2 cellular contexts compared by ENCODE assay signal in the genomic region with DNA sequence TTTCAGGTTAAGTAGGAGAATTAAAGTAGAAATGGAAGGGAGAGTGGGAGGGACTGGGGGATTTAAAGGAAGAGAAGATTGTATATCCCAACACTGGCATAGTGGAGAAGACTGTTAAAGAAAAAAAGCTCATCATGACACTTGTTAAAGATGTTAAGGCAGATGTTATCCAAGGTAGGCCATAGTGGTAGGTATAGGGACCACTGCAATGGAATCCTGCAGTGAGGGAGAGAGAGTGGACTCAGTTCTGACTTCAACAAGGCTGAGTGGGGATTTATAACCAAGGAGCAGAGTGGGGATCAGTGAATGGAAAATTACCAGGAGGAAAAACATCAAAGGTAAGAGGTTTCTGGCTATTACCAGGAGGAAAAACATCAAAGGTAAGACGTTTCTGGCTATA.
TF ChIP-seq lines count a peak whose summit lies in the region.

No MANE protein-coding gene starts in this region.

TF ChIP-seq in HepG2, 621 proteins besides CTCF, POLR2A, EP300 and RAD21:
- no peak for TF ChIP-seq ZNF781 (CRISPR knock-in tag; IDR thresholded peaks at IDR 0.05; ENCODE audit: borderline replicate concordance, not compliant biosample characterization)
- no peak for TF ChIP-seq SMAD3 (CRISPR knock-in tag; IDR thresholded peaks at IDR 0.05)
- TF ChIP-seq JUND (CRISPR knock-in tag; IDR thresholded peaks at IDR 0.05): no peak
- TF ChIP-seq, protein P1, sequence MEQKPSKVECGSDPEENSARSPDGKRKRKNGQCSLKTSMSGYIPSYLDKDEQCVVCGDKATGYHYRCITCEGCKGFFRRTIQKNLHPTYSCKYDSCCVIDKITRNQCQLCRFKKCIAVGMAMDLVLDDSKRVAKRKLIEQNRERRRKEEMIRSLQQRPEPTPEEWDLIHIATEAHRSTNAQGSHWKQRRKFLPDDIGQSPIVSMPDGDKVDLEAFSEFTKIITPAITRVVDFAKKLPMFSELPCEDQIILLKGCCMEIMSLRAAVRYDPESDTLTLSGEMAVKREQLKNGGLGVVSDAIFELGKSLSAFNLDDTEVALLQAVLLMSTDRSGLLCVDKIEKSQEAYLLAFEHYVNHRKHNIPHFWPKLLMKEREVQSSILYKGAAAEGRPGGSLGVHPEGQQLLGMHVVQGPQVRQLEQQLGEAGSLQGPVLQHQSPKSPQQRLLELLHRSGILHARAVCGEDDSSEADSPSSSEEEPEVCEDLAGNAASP (CRISPR knock-in tag; IDR thresholded peaks at IDR 0.05; ENCODE audit: borderline replicate concordance): no peak
- no peak for TF ChIP-seq SMARCC2 (IDR thresholded peaks at IDR 0.05)
- no peak for TF ChIP-seq ZEB1 (IDR thresholded peaks at IDR 0.05; ENCODE audit: insufficient replicate concordance, low read depth)
- no peak for TF ChIP-seq ZNF616 (CRISPR knock-in tag; IDR thresholded peaks at IDR 0.05; ENCODE audit: low read depth)
- TF ChIP-seq ZNF530 (CRISPR knock-in tag; IDR thresholded peaks at IDR 0.05; ENCODE audit: low read depth): no peak
- no peak for TF ChIP-seq KAT7 (CRISPR knock-in tag; IDR thresholded peaks at IDR 0.05; ENCODE audit: borderline replicate concordance)
- no peak for TF ChIP-seq RARA (CRISPR knock-in tag; IDR thresholded peaks at IDR 0.05)
- TF ChIP-seq ISX (CRISPR knock-in tag; conservative IDR thresholded peaks at IDR 0.05): no peak
- no peak for TF ChIP-seq FLYWCH1 (CRISPR knock-in tag; IDR thresholded peaks at IDR 0.05)
- no peak for TF ChIP-seq RXRB (CRISPR knock-in tag; IDR thresholded peaks at IDR 0.05; ENCODE audit: borderline replicate concordance)
- TF ChIP-seq U2AF2 (IDR thresholded peaks at IDR 0.05; ENCODE audit: low read depth, low read length): no peak
- TF ChIP-seq, protein P2, sequence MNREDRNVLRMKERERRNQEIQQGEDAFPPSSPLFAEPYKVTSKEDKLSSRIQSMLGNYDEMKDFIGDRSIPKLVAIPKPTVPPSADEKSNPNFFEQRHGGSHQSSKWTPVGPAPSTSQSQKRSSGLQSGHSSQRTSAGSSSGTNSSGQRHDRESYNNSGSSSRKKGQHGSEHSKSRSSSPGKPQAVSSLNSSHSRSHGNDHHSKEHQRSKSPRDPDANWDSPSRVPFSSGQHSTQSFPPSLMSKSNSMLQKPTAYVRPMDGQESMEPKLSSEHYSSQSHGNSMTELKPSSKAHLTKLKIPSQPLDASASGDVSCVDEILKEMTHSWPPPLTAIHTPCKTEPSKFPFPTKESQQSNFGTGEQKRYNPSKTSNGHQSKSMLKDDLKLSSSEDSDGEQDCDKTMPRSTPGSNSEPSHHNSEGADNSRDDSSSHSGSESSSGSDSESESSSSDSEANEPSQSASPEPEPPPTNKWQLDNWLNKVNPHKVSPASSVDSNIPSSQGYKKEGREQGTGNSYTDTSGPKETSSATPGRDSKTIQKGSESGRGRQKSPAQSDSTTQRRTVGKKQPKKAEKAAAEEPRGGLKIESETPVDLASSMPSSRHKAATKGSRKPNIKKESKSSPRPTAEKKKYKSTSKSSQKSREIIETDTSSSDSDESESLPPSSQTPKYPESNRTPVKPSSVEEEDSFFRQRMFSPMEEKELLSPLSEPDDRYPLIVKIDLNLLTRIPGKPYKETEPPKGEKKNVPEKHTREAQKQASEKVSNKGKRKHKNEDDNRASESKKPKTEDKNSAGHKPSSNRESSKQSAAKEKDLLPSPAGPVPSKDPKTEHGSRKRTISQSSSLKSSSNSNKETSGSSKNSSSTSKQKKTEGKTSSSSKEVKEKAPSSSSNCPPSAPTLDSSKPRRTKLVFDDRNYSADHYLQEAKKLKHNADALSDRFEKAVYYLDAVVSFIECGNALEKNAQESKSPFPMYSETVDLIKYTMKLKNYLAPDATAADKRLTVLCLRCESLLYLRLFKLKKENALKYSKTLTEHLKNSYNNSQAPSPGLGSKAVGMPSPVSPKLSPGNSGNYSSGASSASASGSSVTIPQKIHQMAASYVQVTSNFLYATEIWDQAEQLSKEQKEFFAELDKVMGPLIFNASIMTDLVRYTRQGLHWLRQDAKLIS (CRISPR knock-in tag; IDR thresholded peaks at IDR 0.05): no peak
- TF ChIP-seq PRPF4 (IDR thresholded peaks at IDR 0.05; ENCODE audit: low read depth, low read length, poor library complexity, severe bottlenecking): no peak
- no peak for TF ChIP-seq ZBTB7B (CRISPR knock-in tag; IDR thresholded peaks at IDR 0.05)

TF ChIP-seq in WTC11, 78 proteins besides CTCF, POLR2A, EP300 and RAD21:
- TF ChIP-seq, protein P3, sequence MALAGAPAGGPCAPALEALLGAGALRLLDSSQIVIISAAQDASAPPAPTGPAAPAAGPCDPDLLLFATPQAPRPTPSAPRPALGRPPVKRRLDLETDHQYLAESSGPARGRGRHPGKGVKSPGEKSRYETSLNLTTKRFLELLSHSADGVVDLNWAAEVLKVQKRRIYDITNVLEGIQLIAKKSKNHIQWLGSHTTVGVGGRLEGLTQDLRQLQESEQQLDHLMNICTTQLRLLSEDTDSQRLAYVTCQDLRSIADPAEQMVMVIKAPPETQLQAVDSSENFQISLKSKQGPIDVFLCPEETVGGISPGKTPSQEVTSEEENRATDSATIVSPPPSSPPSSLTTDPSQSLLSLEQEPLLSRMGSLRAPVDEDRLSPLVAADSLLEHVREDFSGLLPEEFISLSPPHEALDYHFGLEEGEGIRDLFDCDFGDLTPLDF (CRISPR knock-in tag; IDR thresholded peaks at IDR 0.05): no peak
- TF ChIP-seq, protein P4, sequence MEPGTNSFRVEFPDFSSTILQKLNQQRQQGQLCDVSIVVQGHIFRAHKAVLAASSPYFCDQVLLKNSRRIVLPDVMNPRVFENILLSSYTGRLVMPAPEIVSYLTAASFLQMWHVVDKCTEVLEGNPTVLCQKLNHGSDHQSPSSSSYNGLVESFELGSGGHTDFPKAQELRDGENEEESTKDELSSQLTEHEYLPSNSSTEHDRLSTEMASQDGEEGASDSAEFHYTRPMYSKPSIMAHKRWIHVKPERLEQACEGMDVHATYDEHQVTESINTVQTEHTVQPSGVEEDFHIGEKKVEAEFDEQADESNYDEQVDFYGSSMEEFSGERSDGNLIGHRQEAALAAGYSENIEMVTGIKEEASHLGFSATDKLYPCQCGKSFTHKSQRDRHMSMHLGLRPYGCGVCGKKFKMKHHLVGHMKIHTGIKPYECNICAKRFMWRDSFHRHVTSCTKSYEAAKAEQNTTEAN (CRISPR knock-in tag; IDR thresholded peaks at IDR 0.05): no peak
- TF ChIP-seq, protein P5, sequence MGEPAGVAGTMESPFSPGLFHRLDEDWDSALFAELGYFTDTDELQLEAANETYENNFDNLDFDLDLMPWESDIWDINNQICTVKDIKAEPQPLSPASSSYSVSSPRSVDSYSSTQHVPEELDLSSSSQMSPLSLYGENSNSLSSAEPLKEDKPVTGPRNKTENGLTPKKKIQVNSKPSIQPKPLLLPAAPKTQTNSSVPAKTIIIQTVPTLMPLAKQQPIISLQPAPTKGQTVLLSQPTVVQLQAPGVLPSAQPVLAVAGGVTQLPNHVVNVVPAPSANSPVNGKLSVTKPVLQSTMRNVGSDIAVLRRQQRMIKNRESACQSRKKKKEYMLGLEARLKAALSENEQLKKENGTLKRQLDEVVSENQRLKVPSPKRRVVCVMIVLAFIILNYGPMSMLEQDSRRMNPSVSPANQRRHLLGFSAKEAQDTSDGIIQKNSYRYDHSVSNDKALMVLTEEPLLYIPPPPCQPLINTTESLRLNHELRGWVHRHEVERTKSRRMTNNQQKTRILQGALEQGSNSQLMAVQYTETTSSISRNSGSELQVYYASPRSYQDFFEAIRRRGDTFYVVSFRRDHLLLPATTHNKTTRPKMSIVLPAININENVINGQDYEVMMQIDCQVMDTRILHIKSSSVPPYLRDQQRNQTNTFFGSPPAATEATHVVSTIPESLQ (CRISPR knock-in tag; IDR thresholded peaks at IDR 0.05): no peak
- TF ChIP-seq RORB (CRISPR knock-in tag; IDR thresholded peaks at IDR 0.05) (no peak), NFE2L1 (CRISPR knock-in tag; IDR thresholded peaks at IDR 0.05) (no peak), MYBL2 (CRISPR knock-in tag; IDR thresholded peaks at IDR 0.05) (no peak), EMX1 (CRISPR knock-in tag; IDR thresholded peaks at IDR 0.05) (no peak), NFYB (CRISPR knock-in tag; conservative IDR thresholded peaks at IDR 0.05; ENCODE audit: low read depth) (no peak), SOX15 (CRISPR knock-in tag; IDR thresholded peaks at IDR 0.05) (no peak), TCF7 (CRISPR knock-in tag; IDR thresholded peaks at IDR 0.05; ENCODE audit: low read depth) (no peak), ZNF263 (CRISPR knock-in tag; IDR thresholded peaks at IDR 0.05; ENCODE audit: low read depth) (no peak)
- TF ChIP-seq, protein P6, sequence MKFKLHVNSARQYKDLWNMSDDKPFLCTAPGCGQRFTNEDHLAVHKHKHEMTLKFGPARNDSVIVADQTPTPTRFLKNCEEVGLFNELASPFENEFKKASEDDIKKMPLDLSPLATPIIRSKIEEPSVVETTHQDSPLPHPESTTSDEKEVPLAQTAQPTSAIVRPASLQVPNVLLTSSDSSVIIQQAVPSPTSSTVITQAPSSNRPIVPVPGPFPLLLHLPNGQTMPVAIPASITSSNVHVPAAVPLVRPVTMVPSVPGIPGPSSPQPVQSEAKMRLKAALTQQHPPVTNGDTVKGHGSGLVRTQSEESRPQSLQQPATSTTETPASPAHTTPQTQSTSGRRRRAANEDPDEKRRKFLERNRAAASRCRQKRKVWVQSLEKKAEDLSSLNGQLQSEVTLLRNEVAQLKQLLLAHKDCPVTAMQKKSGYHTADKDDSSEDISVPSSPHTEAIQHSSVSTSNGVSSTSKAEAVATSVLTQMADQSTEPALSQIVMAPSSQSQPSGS (CRISPR knock-in tag; IDR thresholded peaks at IDR 0.05; ENCODE audit: borderline replicate concordance, low read depth): no peak
- TF ChIP-seq, protein P7, sequence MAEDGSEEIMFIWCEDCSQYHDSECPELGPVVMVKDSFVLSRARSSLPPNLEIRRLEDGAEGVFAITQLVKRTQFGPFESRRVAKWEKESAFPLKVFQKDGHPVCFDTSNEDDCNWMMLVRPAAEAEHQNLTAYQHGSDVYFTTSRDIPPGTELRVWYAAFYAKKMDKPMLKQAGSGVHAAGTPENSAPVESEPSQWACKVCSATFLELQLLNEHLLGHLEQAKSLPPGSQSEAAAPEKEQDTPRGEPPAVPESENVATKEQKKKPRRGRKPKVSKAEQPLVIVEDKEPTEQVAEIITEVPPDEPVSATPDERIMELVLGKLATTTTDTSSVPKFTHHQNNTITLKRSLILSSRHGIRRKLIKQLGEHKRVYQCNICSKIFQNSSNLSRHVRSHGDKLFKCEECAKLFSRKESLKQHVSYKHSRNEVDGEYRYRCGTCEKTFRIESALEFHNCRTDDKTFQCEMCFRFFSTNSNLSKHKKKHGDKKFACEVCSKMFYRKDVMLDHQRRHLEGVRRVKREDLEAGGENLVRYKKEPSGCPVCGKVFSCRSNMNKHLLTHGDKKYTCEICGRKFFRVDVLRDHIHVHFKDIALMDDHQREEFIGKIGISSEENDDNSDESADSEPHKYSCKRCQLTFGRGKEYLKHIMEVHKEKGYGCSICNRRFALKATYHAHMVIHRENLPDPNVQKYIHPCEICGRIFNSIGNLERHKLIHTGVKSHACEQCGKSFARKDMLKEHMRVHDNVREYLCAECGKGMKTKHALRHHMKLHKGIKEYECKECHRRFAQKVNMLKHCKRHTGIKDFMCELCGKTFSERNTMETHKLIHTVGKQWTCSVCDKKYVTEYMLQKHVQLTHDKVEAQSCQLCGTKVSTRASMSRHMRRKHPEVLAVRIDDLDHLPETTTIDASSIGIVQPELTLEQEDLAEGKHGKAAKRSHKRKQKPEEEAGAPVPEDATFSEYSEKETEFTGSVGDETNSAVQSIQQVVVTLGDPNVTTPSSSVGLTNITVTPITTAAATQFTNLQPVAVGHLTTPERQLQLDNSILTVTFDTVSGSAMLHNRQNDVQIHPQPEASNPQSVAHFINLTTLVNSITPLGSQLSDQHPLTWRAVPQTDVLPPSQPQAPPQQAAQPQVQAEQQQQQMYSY (CRISPR knock-in tag; IDR thresholded peaks at IDR 0.05): no peak
- TF ChIP-seq, protein P8, sequence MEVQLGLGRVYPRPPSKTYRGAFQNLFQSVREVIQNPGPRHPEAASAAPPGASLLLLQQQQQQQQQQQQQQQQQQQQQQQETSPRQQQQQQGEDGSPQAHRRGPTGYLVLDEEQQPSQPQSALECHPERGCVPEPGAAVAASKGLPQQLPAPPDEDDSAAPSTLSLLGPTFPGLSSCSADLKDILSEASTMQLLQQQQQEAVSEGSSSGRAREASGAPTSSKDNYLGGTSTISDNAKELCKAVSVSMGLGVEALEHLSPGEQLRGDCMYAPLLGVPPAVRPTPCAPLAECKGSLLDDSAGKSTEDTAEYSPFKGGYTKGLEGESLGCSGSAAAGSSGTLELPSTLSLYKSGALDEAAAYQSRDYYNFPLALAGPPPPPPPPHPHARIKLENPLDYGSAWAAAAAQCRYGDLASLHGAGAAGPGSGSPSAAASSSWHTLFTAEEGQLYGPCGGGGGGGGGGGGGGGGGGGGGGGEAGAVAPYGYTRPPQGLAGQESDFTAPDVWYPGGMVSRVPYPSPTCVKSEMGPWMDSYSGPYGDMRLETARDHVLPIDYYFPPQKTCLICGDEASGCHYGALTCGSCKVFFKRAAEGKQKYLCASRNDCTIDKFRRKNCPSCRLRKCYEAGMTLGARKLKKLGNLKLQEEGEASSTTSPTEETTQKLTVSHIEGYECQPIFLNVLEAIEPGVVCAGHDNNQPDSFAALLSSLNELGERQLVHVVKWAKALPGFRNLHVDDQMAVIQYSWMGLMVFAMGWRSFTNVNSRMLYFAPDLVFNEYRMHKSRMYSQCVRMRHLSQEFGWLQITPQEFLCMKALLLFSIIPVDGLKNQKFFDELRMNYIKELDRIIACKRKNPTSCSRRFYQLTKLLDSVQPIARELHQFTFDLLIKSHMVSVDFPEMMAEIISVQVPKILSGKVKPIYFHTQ (CRISPR knock-in tag; IDR thresholded peaks at IDR 0.05): no peak
